1 cellular context compared by ENCODE assay signal in the genomic region with DNA sequence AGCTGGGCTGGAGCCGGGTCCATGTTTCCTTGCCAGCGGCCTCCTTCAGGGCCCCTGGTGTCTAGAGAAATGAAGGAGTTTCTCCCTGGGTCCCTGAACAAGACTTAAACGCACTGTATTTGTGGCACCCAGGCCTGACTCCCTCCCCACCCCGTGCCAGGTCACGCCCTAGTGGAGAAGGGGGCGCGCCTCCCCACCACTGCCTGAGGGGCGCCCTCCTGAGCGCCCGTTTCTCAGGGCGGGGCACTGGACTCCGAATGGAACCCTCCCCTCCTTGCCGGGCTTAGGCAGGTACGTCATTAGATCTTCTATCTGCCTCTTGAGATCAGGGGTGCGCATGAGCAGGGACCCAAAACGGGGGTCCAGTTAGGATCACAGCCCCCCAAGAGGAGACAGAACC.
TF ChIP-seq lines count a peak whose summit lies in the region.

No MANE protein-coding gene starts in this region.

TF ChIP-seq in SK-N-SH, 30 proteins besides CTCF, POLR2A, EP300 and RAD21 (continued from another document):
- TF ChIP-seq, protein P1, sequence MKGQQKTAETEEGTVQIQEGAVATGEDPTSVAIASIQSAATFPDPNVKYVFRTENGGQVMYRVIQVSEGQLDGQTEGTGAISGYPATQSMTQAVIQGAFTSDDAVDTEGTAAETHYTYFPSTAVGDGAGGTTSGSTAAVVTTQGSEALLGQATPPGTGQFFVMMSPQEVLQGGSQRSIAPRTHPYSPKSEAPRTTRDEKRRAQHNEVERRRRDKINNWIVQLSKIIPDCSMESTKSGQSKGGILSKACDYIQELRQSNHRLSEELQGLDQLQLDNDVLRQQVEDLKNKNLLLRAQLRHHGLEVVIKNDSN (IDR thresholded peaks at IDR 0.05; ENCODE audit: borderline replicate concordance, low read depth): no peak
- TF ChIP-seq POLR2AphosphoS5 (IDR thresholded peaks at IDR 0.05; ENCODE audit: low read depth, low read length): no peak
